ENCODE assay signal across 2 cellular contexts in the genomic region with DNA sequence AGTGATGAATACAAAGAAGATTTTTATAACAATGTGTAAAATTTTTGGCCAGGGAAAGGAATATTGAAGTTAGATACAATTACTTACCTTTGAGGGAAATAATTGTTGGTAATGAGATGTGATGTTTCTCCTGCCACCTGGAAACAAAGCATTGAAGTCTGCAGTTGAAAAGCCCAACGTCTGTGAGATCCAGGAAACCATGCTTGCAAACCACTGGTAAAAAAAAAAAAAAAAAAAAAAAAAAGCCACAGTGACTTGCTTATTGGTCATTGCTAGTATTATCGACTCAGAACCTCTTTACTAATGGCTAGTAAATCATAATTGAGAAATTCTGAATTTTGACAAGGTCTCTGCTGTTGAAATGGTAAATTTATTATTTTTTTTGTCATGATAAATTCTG.
TF ChIP-seq lines count a peak whose summit lies in the region.

No MANE protein-coding gene starts in this region.

TF ChIP-seq in GM12878, 131 proteins besides CTCF, POLR2A, EP300 and RAD21:
- TF ChIP-seq RUNX3 (IDR thresholded peaks at IDR 0.05; ENCODE audit: low read length) (peak; percentile 65; the same call in 1 of the 2 replicates), ZNF384 (IDR thresholded peaks at IDR 0.05; ENCODE audit: borderline replicate concordance, low read depth, low read length) (peak; percentile 95), POLR2AphosphoS5 (IDR thresholded peaks at IDR 0.05; ENCODE audit: low read length) (peak; percentile 29; the same call in 1 of the 2 replicates), MXI1 (IDR thresholded peaks at IDR 0.05; ENCODE audit: low read depth, low read length) (no peak), MTA3 (IDR thresholded peaks at IDR 0.05; ENCODE audit: borderline replicate concordance, low read length) (0 out of 2 replicates have a peak, but pooled peaks have one; percentile 36)
TF ChIP-seq in GM12878: peak in this region for 4.

TF ChIP-seq in GM23338, 12 proteins besides CTCF, POLR2A, EP300 and RAD21:
- TF ChIP-seq POLR2AphosphoS5 (IDR thresholded peaks at IDR 0.05; ENCODE audit: low read depth) (no peak), EZH2 (IDR thresholded peaks at IDR 0.05; ENCODE audit: low read depth, unreplicated experiment) (no peak)
- TF ChIP-seq, protein P1, sequence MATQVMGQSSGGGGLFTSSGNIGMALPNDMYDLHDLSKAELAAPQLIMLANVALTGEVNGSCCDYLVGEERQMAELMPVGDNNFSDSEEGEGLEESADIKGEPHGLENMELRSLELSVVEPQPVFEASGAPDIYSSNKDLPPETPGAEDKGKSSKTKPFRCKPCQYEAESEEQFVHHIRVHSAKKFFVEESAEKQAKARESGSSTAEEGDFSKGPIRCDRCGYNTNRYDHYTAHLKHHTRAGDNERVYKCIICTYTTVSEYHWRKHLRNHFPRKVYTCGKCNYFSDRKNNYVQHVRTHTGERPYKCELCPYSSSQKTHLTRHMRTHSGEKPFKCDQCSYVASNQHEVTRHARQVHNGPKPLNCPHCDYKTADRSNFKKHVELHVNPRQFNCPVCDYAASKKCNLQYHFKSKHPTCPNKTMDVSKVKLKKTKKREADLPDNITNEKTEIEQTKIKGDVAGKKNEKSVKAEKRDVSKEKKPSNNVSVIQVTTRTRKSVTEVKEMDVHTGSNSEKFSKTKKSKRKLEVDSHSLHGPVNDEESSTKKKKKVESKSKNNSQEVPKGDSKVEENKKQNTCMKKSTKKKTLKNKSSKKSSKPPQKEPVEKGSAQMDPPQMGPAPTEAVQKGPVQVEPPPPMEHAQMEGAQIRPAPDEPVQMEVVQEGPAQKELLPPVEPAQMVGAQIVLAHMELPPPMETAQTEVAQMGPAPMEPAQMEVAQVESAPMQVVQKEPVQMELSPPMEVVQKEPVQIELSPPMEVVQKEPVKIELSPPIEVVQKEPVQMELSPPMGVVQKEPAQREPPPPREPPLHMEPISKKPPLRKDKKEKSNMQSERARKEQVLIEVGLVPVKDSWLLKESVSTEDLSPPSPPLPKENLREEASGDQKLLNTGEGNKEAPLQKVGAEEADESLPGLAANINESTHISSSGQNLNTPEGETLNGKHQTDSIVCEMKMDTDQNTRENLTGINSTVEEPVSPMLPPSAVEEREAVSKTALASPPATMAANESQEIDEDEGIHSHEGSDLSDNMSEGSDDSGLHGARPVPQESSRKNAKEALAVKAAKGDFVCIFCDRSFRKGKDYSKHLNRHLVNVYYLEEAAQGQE (IDR thresholded peaks at IDR 0.05; ENCODE audit: unreplicated experiment) = no peak
TF ChIP-seq in GM23338: peak in this region for 0.
